ENCODE assay signal across 1 cellular context in the genomic region with DNA sequence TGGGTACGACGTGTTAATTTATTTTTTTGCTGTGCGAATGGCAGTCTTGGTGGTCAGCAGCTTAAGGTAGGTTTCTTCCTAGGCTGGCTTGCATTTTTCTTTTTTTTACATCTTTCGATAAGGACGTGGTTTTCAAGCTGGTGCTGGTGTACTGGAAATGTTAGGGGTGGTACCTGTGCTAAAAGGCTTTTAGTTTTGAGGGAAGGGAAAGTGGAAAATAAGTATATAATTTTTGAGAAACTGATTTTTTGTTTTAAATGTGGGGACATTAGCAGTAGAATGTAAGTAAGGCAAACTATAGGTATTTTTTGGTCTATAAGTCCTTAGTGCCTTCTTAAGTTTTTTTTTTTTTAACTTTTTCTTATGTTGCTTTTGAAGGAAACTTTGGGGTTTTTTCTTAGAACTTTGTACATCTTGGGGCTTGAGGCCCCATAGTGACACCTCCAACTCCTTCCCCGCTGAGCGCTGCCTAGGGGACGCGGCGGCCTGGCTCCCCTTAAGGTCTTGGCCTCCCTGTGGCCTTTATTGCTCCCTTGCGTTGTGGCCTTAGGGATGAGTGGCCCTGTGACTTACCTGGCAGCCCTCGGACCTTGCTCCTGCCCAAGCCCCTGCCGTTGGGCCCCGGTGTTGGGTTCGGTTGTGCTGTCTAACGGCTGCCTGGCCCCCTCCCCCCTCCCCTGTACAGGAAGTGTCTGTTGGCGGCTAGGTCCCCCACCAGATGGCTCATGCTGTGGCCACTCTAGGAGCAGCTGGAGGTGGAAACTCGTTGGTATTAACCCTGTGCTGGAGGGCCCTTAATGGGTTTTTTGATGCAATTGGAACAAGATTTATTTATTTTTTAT.
A peak's percentile ranks its signal among the peaks of the same experiment; 100 is the strongest.
TF ChIP-seq lines count a peak whose summit lies in the region.

No MANE protein-coding gene starts in this region.

TF ChIP-seq in K562, 482 proteins besides CTCF, POLR2A, EP300 and RAD21 (continued from another document and continues in another):
- TF ChIP-seq IRF2 (CRISPR knock-in tag; IDR thresholded peaks at IDR 0.05) = no peak
- no peak for TF ChIP-seq CREBBP (IDR thresholded peaks at IDR 0.05; ENCODE audit: low read depth, low read length)
- 0 out of 2 replicates have a peak, but pooled peaks have one; percentile 61 for TF ChIP-seq SIN3B (IDR thresholded peaks at IDR 0.05; ENCODE audit: low read depth)
- peak; percentile 91 for TF ChIP-seq ZBTB7A (IDR thresholded peaks at IDR 0.05; ENCODE audit: borderline replicate concordance, control insufficient read depth, low read depth, low read length)
- peak; percentile 66; the same call in 1 of the 2 replicates for TF ChIP-seq ZNF57 (CRISPR knock-in tag; IDR thresholded peaks at IDR 0.05)
- peak in 2 of 3 experiments; percentile 60 for TF ChIP-seq YY1 (IDR thresholded peaks at IDR 0.05; ENCODE audit: borderline replicate concordance in 1 of 3, control insufficient read depth in 1 of 3, extremely low read depth in 1 of 3, insufficient read depth in 3 of 3, insufficient read length in 1 of 3, insufficient replicate concordance in 2 of 3, low read depth in 1 of 3, low read length in 2 of 3)
- no peak for TF ChIP-seq CHD4 (IDR thresholded peaks at IDR 0.05; ENCODE audit: insufficient read depth, insufficient replicate concordance, low read depth, low read length, poor library complexity, severe bottlenecking)
- peak; percentile 73; the same call in 1 of the 2 replicates for TF ChIP-seq CAMTA2 (CRISPR knock-in tag; conservative IDR thresholded peaks at IDR 0.05)
- no peak for TF ChIP-seq CBX2 (IDR thresholded peaks at IDR 0.05; ENCODE audit: insufficient read depth, low read length, poor library complexity, severe bottlenecking)
- TF ChIP-seq ZBTB49 (CRISPR knock-in tag; IDR thresholded peaks at IDR 0.05; ENCODE audit: borderline replicate concordance) = no peak
- no peak; the same call in 1 of the 2 replicates for TF ChIP-seq EHMT2 (IDR thresholded peaks at IDR 0.05)
- TF ChIP-seq, protein P1, sequence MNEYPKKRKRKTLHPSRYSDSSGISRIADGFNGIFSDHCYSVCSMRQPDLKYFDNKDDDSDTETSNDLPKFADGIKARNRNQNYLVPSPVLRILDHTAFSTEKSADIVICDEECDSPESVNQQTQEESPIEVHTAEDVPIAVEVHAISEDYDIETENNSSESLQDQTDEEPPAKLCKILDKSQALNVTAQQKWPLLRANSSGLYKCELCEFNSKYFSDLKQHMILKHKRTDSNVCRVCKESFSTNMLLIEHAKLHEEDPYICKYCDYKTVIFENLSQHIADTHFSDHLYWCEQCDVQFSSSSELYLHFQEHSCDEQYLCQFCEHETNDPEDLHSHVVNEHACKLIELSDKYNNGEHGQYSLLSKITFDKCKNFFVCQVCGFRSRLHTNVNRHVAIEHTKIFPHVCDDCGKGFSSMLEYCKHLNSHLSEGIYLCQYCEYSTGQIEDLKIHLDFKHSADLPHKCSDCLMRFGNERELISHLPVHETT (CRISPR knock-in tag; conservative IDR thresholded peaks at IDR 0.05 in 1 of 2, IDR thresholded peaks at IDR 0.05 in 1 of 2) = peak in 1 of 2 experiments; percentile 89; a peak in 2 of 4 replicates
- no peak for TF ChIP-seq ILK (tag; IDR thresholded peaks at IDR 0.05; ENCODE audit: borderline replicate concordance, low read depth)
- TF ChIP-seq SREBF2 (CRISPR knock-in tag; IDR thresholded peaks at IDR 0.05) = no peak
- no peak for TF ChIP-seq TEAD1 (CRISPR knock-in tag; IDR thresholded peaks at IDR 0.05)
- no peak for TF ChIP-seq ZNF280B (CRISPR knock-in tag; IDR thresholded peaks at IDR 0.05)
- TF ChIP-seq ZNF583 (CRISPR knock-in tag; IDR thresholded peaks at IDR 0.05) = no peak
- TF ChIP-seq BRF1 (IDR thresholded peaks at IDR 0.05; ENCODE audit: borderline replicate concordance, extremely low read depth, insufficient read length) = no peak
- TF ChIP-seq, protein P2, sequence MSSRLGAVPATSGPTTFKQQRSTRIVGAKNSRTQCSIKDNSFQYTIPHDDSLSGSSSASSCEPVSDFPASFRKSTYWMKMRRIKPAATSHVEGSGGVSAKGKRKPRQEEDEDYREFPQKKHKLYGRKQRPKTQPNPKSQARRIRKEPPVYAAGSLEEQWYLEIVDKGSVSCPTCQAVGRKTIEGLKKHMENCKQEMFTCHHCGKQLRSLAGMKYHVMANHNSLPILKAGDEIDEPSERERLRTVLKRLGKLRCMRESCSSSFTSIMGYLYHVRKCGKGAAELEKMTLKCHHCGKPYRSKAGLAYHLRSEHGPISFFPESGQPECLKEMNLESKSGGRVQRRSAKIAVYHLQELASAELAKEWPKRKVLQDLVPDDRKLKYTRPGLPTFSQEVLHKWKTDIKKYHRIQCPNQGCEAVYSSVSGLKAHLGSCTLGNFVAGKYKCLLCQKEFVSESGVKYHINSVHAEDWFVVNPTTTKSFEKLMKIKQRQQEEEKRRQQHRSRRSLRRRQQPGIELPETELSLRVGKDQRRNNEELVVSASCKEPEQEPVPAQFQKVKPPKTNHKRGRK (tag; IDR thresholded peaks at IDR 0.05) = no peak
- TF ChIP-seq CCNT2 (IDR thresholded peaks at IDR 0.05; ENCODE audit: borderline replicate concordance, extremely low read depth, insufficient read length, low read depth, low read length) = peak; percentile 30
- TF ChIP-seq ZNF717 (CRISPR knock-in tag; IDR thresholded peaks at IDR 0.05) = peak; percentile 89
- TF ChIP-seq SOX6 (IDR thresholded peaks at IDR 0.05) = peak; percentile 39; the same call in 1 of the 2 replicates
- TF ChIP-seq TCF7L2 (IDR thresholded peaks at IDR 0.05; ENCODE audit: low read depth, low read length) = no peak
- TF ChIP-seq, protein P3, sequence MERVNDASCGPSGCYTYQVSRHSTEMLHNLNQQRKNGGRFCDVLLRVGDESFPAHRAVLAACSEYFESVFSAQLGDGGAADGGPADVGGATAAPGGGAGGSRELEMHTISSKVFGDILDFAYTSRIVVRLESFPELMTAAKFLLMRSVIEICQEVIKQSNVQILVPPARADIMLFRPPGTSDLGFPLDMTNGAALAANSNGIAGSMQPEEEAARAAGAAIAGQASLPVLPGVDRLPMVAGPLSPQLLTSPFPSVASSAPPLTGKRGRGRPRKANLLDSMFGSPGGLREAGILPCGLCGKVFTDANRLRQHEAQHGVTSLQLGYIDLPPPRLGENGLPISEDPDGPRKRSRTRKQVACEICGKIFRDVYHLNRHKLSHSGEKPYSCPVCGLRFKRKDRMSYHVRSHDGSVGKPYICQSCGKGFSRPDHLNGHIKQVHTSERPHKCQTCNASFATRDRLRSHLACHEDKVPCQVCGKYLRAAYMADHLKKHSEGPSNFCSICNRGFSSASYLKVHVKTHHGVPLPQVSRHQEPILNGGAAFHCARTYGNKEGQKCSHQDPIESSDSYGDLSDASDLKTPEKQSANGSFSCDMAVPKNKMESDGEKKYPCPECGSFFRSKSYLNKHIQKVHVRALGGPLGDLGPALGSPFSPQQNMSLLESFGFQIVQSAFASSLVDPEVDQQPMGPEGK (CRISPR knock-in tag; IDR thresholded peaks at IDR 0.05; ENCODE audit: borderline replicate concordance) = no peak
- no peak for TF ChIP-seq ARID3B (CRISPR knock-in tag; IDR thresholded peaks at IDR 0.05; ENCODE audit: borderline replicate concordance)
- no peak for TF ChIP-seq ZNF436 (CRISPR knock-in tag; IDR thresholded peaks at IDR 0.05)
- TF ChIP-seq, protein P4, sequence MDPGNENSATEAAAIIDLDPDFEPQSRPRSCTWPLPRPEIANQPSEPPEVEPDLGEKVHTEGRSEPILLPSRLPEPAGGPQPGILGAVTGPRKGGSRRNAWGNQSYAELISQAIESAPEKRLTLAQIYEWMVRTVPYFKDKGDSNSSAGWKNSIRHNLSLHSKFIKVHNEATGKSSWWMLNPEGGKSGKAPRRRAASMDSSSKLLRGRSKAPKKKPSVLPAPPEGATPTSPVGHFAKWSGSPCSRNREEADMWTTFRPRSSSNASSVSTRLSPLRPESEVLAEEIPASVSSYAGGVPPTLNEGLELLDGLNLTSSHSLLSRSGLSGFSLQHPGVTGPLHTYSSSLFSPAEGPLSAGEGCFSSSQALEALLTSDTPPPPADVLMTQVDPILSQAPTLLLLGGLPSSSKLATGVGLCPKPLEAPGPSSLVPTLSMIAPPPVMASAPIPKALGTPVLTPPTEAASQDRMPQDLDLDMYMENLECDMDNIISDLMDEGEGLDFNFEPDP (CRISPR knock-in tag; IDR thresholded peaks at IDR 0.05) = no peak
- no peak for TF ChIP-seq ZNF140 (CRISPR knock-in tag; IDR thresholded peaks at IDR 0.05)
- TF ChIP-seq RBM14 (IDR thresholded peaks at IDR 0.05; ENCODE audit: borderline replicate concordance, insufficient read depth, low read depth, low read length) = no peak
- TF ChIP-seq HMG20A (CRISPR knock-in tag; conservative IDR thresholded peaks at IDR 0.05) = no peak
- no peak; the same call in 1 of the 2 replicates for TF ChIP-seq GATAD2B (IDR thresholded peaks at IDR 0.05; ENCODE audit: borderline replicate concordance)
- no peak for TF ChIP-seq ZNF79 (CRISPR knock-in tag; IDR thresholded peaks at IDR 0.05; ENCODE audit: low read depth)
- TF ChIP-seq U2AF2 (optimal IDR thresholded peaks at IDR 0.05; ENCODE audit: low read depth, low read length) = no peak
- no peak for TF ChIP-seq TRIM28 (IDR thresholded peaks at IDR 0.05)
- TF ChIP-seq XRCC3 (IDR thresholded peaks at IDR 0.05) = no peak
- no peak for TF ChIP-seq ESRRB (CRISPR knock-in tag; IDR thresholded peaks at IDR 0.05; ENCODE audit: borderline replicate concordance)
- TF ChIP-seq ZBTB33 (CRISPR knock-in tag; IDR thresholded peaks at IDR 0.05) = no peak
- TF ChIP-seq HNRNPLL (IDR thresholded peaks at IDR 0.05; ENCODE audit: low read depth, low read length, poor library complexity, severe bottlenecking) = no peak
- no peak for TF ChIP-seq ZNF668 (CRISPR knock-in tag; IDR thresholded peaks at IDR 0.05)
- TF ChIP-seq, protein P5, sequence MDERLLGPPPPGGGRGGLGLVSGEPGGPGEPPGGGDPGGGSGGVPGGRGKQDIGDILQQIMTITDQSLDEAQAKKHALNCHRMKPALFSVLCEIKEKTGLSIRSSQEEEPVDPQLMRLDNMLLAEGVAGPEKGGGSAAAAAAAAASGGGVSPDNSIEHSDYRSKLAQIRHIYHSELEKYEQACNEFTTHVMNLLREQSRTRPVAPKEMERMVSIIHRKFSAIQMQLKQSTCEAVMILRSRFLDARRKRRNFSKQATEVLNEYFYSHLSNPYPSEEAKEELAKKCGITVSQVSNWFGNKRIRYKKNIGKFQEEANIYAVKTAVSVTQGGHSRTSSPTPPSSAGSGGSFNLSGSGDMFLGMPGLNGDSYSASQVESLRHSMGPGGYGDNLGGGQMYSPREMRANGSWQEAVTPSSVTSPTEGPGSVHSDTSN (CRISPR knock-in tag; IDR thresholded peaks at IDR 0.05; ENCODE audit: low read depth) = no peak
- TF ChIP-seq, protein P5 (tag; conservative IDR thresholded peaks at IDR 0.05; ENCODE audit: low read depth) = peak; percentile 26; the same call in 1 of the 2 replicates
- no peak for TF ChIP-seq CEBPB (tag; IDR thresholded peaks at IDR 0.05)
